Comparison of ENCODE assay signal across 26 cellular contexts in genomic region chr18:22783245-22783644, GRCh38.
"Had no signal": no experiment of that assay in that cellular context is flagged by ENCODE, and none has a peak within 500 bp of the region (broad histone marks: within the 10 kb centered on the region; RNA-seq: fewer than 3 reads in every experiment).

No MANE protein-coding gene starts in this region.

- H3K27ac Mint-ChIP-seq: immature natural killer cell, mesothelial cell of epicardium, naive B cell had no signal

- H3K4me3 Mint-ChIP-seq: immature natural killer cell, mesothelial cell of epicardium, naive B cell had no signal

- FAIRE-seq: colon, endothelial cell of umbilical vein, frontal cortex, kidney had no signal

- H3K9me3 ChIP-seq: esophagus muscularis mucosa, gastroesophageal sphincter, lower lobe of right lung, mucosa of descending colon had no signal

- H3K4me1 Mint-ChIP-seq: immature natural killer cell, naive B cell had no signal

- H3K27me3 ChIP-seq: esophagus muscularis mucosa, gastroesophageal sphincter, heart left ventricle, hepatocyte had no signal

- H3K4me1 ChIP-seq: foreskin keratinocyte, gastroesophageal sphincter, lower lobe of right lung had no signal

- H3K9me3 Mint-ChIP-seq: immature natural killer cell, naive B cell had no signal

- H3K79me2 ChIP-seq: hepatocyte had no signal

- H3K36me3 ChIP-seq: esophagus muscularis mucosa, gastroesophageal sphincter, heart left ventricle, left ventricle myocardium inferior, lower lobe of right lung had no signal

- H3K4me2 ChIP-seq: hepatocyte had no signal

- H2AFZ ChIP-seq: hepatocyte had no signal

- H3K36me3 Mint-ChIP-seq: immature natural killer cell, naive B cell had no signal

- H3K27ac ChIP-seq: coronary artery, dorsolateral prefrontal cortex, esophagus muscularis mucosa, foreskin keratinocyte, gastroesophageal sphincter, heart left ventricle, hepatocyte, left ventricle myocardium inferior, lower lobe of right lung had no signal

- DNase-seq: dermis blood vessel endothelial cell; dorsolateral prefrontal cortex; effector CD4-positive, alpha-beta T cell; effector memory CD4-positive, alpha-beta T cell; foreskin keratinocyte; heart left ventricle; hypothalamus; immature natural killer cell; islet precursor cell; kidney glomerular epithelial cell; left colon; left ventricle myocardium inferior; lower lobe of right lung; mesenchymal stem cell; mucosa of descending colon; naive B cell had no signal

- H3K4me3 ChIP-seq: coronary artery, dorsolateral prefrontal cortex, esophagus muscularis mucosa, gastroesophageal sphincter, heart left ventricle, hepatocyte, left ventricle myocardium inferior, lower lobe of right lung, mucosa of descending colon had no signal

- ATAC-seq: foreskin keratinocyte, gastroesophageal sphincter, heart left ventricle, left colon, left lobe of liver, mucosa of descending colon had no signal
